15 cellular contexts compared by ENCODE assay signal in genomic region chr17:56185905-56186783, GRCh38. TPM values are rescaled to one million over a fixed set of nuclear protein-coding genes. Genes with fewer than 3 reads are reported as not detected.
DNase-seq lines count a peak whose midpoint lies in the region; ATAC-seq lines count a peak whose summit lies in the region.
"Had no signal": no experiment of that assay in that cellular context is flagged by ENCODE, and none has a peak within 500 bp of the region (broad histone marks: within the 10 kb centered on the region; RNA-seq: fewer than 3 reads in every experiment).

No MANE protein-coding gene starts in this region.

- no peak overlapping the region for H3K4me3 ChIP-seq in trophoblast cell (ENCODE audit: low read depth, low read length)

- ATAC-seq in GM18861 (IDR thresholded peaks at IDR 0.05; ENCODE audit: unreplicated experiment), result no peak
- ATAC-seq: activated CD8-positive, alpha-beta T cell treated with anti-CD3 and anti-CD28 coated beads for 36 hours; CD8-positive, alpha-beta T cell; esophagus mucosa had no signal

- no peak overlapping the region for H2AFZ ChIP-seq in trophoblast cell (ENCODE audit: insufficient read depth, low read length, poor library complexity)

- no peak overlapping the region for H4K91ac ChIP-seq in trophoblast cell (ENCODE audit: low read depth, low read length)

- DNase-seq in ELR (ENCODE audit: low read depth) (peak; percentile 98), RPMI7951 (ENCODE audit: low read depth) (peak; percentile 64), dermis microvascular lymphatic vessel endothelial cell (ENCODE audit: low read depth in 2 of 2) (peak; percentile 29 to 54), trophoblast cell (peak; percentile 71 to 91), HuH-7 (ENCODE audit: low spot score) (no peak)
- DNase-seq in activated effector memory CD4-positive, alpha-beta T cell treated with Interleukin-2 at 50 U/mL for 16 hours, result no peak
- DNase-seq in activated T-cell treated with anti-CD3 and anti-CD28 coated beads, Interleukin-2, amount 50 U/mL, for 48 hours, result no peak
- DNase-seq: activated CD8-positive, alpha-beta T cell treated with anti-CD3 and anti-CD28 coated beads for 36 hours; activated naive CD4-positive, alpha-beta T cell treated with anti-CD3 and anti-CD28 coated beads for 36 hours; CD8-positive, alpha-beta T cell; NCI-H2171; retina; T-helper 2 cell had no signal

- no peaks in the 10 kb centered on the region for H3K9me3 ChIP-seq in trophoblast cell (ENCODE audit: insufficient read depth, low read depth, low read length)

- no peak overlapping the region for H2BK5ac ChIP-seq in trophoblast cell (ENCODE audit: low read depth, low read length, poor library complexity)

- H3K14ac ChIP-seq in trophoblast cell (ENCODE audit: low read length), result no peak overlapping the region

- H3K36me3 ChIP-seq in trophoblast cell (ENCODE audit: control insufficient read depth in 1 of 2, insufficient read depth in 2 of 2, low read length in 2 of 2), result no peaks in the 10 kb centered on the region

- H3K23ac ChIP-seq in trophoblast cell (ENCODE audit: low read length), result no peak overlapping the region

- H4K8ac ChIP-seq in trophoblast cell (ENCODE audit: low read depth, low read length), result no peak overlapping the region

- H4K12ac ChIP-seq in trophoblast cell (ENCODE audit: low read depth, low read length), result no peak overlapping the region

- H3K79me1 ChIP-seq in trophoblast cell (ENCODE audit: low read length), result no peaks in the 10 kb centered on the region

- no peak overlapping the region for H3K18ac ChIP-seq in trophoblast cell (ENCODE audit: low read length)

- no peaks in the 10 kb centered on the region for H3K27me3 ChIP-seq in trophoblast cell (ENCODE audit: insufficient read depth, low read length)

- H2AK5ac ChIP-seq in trophoblast cell (ENCODE audit: low read length), result no peak overlapping the region

- H3K4me1 ChIP-seq in trophoblast cell (ENCODE audit: control insufficient read depth in 1 of 2, insufficient read depth in 2 of 2, low read length in 2 of 2), result no peaks in the 10 kb centered on the region

- no peak overlapping the region for H3K4me2 ChIP-seq in trophoblast cell (ENCODE audit: low read length)

- H3K79me2 ChIP-seq in trophoblast cell (ENCODE audit: control insufficient read depth, insufficient read depth, low read length, poor library complexity), result no peaks in the 10 kb centered on the region

- H2BK120ac ChIP-seq in trophoblast cell (ENCODE audit: insufficient read depth, low read length, poor library complexity), result no peak overlapping the region

- H3K9ac ChIP-seq in trophoblast cell (ENCODE audit: low read length), result no peak overlapping the region

- no peak overlapping the region for H2BK12ac ChIP-seq in trophoblast cell (ENCODE audit: low read length)

- H3K27ac ChIP-seq in trophoblast cell (ENCODE audit: low read depth, low read length), result no peak overlapping the region

- H3K4ac ChIP-seq in trophoblast cell (ENCODE audit: low read depth, low read length), result no peak overlapping the region

- no CpG with 5 or more reads among the region's 10 CpGs for WGBS in trophoblast cell (ENCODE audit: extremely low coverage, insufficient coverage, insufficient read length)

RNA-seq across cellular contexts. Expression of gene ANKFN1, which starts 32.9 kb away (rescaled TPM):
- total RNA-seq in RPMI7951 (2014; rRNA removed; shearing (Covaris generic)), result 1.1 and 2.2 TPM in 2 replicates
- total RNA-seq in dermis microvascular lymphatic vessel endothelial cell, result not detected in 2 replicates
- polyA plus RNA-seq in trophoblast cell (2013), result 1.9 and 2.1 TPM in 2 replicates
- total RNA-seq: activated CD8-positive, alpha-beta T cell treated with anti-CD3 and anti-CD28 coated beads for 36 hours; activated naive CD4-positive, alpha-beta T cell treated with anti-CD3 and anti-CD28 coated beads for 36 hours; CD8-positive, alpha-beta T cell; esophagus mucosa had no signal

Comparison
In these comparisons a context has a peak if more than half of its experiments do, and no peak if none do; other contexts are left out.
1. DNase-seq: peak in ELR (single experiment), RPMI7951 (single experiment), dermis microvascular lymphatic vessel endothelial cell (2 of 2) and trophoblast cell (2 of 2); none in activated effector memory CD4-positive, alpha-beta T cell treated with Interleukin-2 at 50 U/mL for 16 hours (single experiment), HuH-7 (single experiment) and activated T-cell treated with anti-CD3 and anti-CD28 coated beads, Interleukin-2, amount 50 U/mL, for 48 hours (0 of 2).